ENCODE assay signal across 18 cellular contexts in genomic region chr21:44552136-44552535, GRCh38. TPM values are rescaled to one million over a fixed set of nuclear protein-coding genes. Genes with fewer than 3 reads are reported as not detected.
"Had no signal": no experiment of that assay in that cellular context is flagged by ENCODE, and none has a peak within 500 bp of the region (broad histone marks: within the 10 kb centered on the region; RNA-seq: fewer than 3 reads in every experiment).

No MANE protein-coding gene starts in this region.

- H3K4me1 ChIP-seq: left ventricle myocardium inferior had no signal

- ATAC-seq: activated CD4-positive, alpha-beta T cell treated with anti-CD3 and anti-CD28 coated beads for 36 hours; activated T-helper 17 cell treated with anti-CD3 and anti-CD28 coated beads, Interleukin-2, amount 50 U/mL, for 72 hours; natural killer cell had no signal

- DNase-seq: activated CD4-positive, alpha-beta memory T cell treated with anti-CD3 and anti-CD28 coated beads, Interleukin-2, amount 10 ng/mL, durations not matched to agents 7 days and 5 days; activated CD4-positive, alpha-beta T cell treated with anti-CD3 and anti-CD28 coated beads for 36 hours; activated naive CD4-positive, alpha-beta T cell treated with Interleukin-2 at 50 U/mL for 16 hours; activated T-cell treated with anti-CD3 and anti-CD28 coated beads for 4 hours; islet precursor cell; left ventricle myocardium inferior; small intestine had no signal

- FAIRE-seq: small intestine had no signal

- H3K4me3 ChIP-seq: cardiac muscle cell, left ventricle myocardium inferior had no signal

- H3K36me3 ChIP-seq: cardiac muscle cell, left ventricle myocardium inferior had no signal

- H3K27me3 ChIP-seq: cardiac muscle cell had no signal

- H3K27ac ChIP-seq: cardiac muscle cell, left ventricle myocardium inferior, VCaP had no signal

- H3K27ac Mint-ChIP-seq: activated CD4-positive, alpha-beta memory T cell treated with anti-CD3 and anti-CD28 coated beads, Interleukin-2, amount 10 ng/mL, durations not matched to agents 7 days and 5 days; activated CD4-positive, alpha-beta T cell treated with anti-CD3 and anti-CD28 coated beads for 36 hours; activated T-helper 17 cell treated with anti-CD3 and anti-CD28 coated beads, Interleukin-2, amount 50 U/mL, for 72 hours; memory B cell; natural killer cell; stimulated activated naive CD8-positive, alpha-beta T cell treated with anti-CD3 and anti-CD28 coated beads, Interleukin-15, Interleukin-2, amounts not matched to agents 100 ng/mL and 50 ng/mL, for 24 hours had no signal

- H3K27me3 Mint-ChIP-seq: activated CD4-positive, alpha-beta memory T cell treated with anti-CD3 and anti-CD28 coated beads, Interleukin-2, amount 10 ng/mL, durations not matched to agents 7 days and 5 days; activated CD4-positive, alpha-beta T cell treated with anti-CD3 and anti-CD28 coated beads for 36 hours; stimulated activated naive CD8-positive, alpha-beta T cell treated with anti-CD3 and anti-CD28 coated beads, Interleukin-15, Interleukin-2, amounts not matched to agents 100 ng/mL and 50 ng/mL, for 24 hours had no signal

- H3K4me3 Mint-ChIP-seq: activated CD4-positive, alpha-beta memory T cell treated with anti-CD3 and anti-CD28 coated beads, Interleukin-2, amount 10 ng/mL, durations not matched to agents 7 days and 5 days; activated CD4-positive, alpha-beta T cell treated with anti-CD3 and anti-CD28 coated beads for 36 hours; activated T-helper 17 cell treated with anti-CD3 and anti-CD28 coated beads, Interleukin-2, amount 50 U/mL, for 72 hours; memory B cell; natural killer cell; stimulated activated naive CD8-positive, alpha-beta T cell treated with anti-CD3 and anti-CD28 coated beads, Interleukin-15, Interleukin-2, amounts not matched to agents 100 ng/mL and 50 ng/mL, for 24 hours had no signal

RNA-seq across cellular contexts. Expression of gene KRTAP10-2, which starts 0.8 kb away (rescaled TPM):
- total RNA-seq: activated CD4-positive, alpha-beta memory T cell treated with anti-CD3 and anti-CD28 coated beads, Interleukin-2, amount 10 ng/mL, durations not matched to agents 7 days and 5 days; activated CD4-positive, alpha-beta T cell treated with anti-CD3 and anti-CD28 coated beads for 36 hours; activated T-helper 17 cell treated with anti-CD3 and anti-CD28 coated beads, Interleukin-2, amount 50 U/mL, for 72 hours; cardiac muscle cell; dermis microvascular lymphatic vessel endothelial cell; left ventricle myocardium inferior; natural killer cell; right cardiac atrium; T-helper 1 cell treated with Interleukin-12 subunit alpha and Interleukin-12 subunit beta and Interleukin-4 antibody, amounts not matched to agents 30 ng/mL and 1 ng/mL, for 36 hours; temporal lobe; urinary bladder had no signal

RNA-seq across cellular contexts. Expression of gene KRTAP10-3, which starts 6.5 kb away (rescaled TPM):
- total RNA-seq: activated CD4-positive, alpha-beta memory T cell treated with anti-CD3 and anti-CD28 coated beads, Interleukin-2, amount 10 ng/mL, durations not matched to agents 7 days and 5 days; activated CD4-positive, alpha-beta T cell treated with anti-CD3 and anti-CD28 coated beads for 36 hours; activated T-helper 17 cell treated with anti-CD3 and anti-CD28 coated beads, Interleukin-2, amount 50 U/mL, for 72 hours; cardiac muscle cell; dermis microvascular lymphatic vessel endothelial cell; left ventricle myocardium inferior; natural killer cell; right cardiac atrium; T-helper 1 cell treated with Interleukin-12 subunit alpha and Interleukin-12 subunit beta and Interleukin-4 antibody, amounts not matched to agents 30 ng/mL and 1 ng/mL, for 36 hours; temporal lobe; urinary bladder had no signal

RNA-seq across cellular contexts. Expression of gene KRTAP10-1, which starts 12.1 kb away (rescaled TPM):
- total RNA-seq: activated CD4-positive, alpha-beta memory T cell treated with anti-CD3 and anti-CD28 coated beads, Interleukin-2, amount 10 ng/mL, durations not matched to agents 7 days and 5 days; activated CD4-positive, alpha-beta T cell treated with anti-CD3 and anti-CD28 coated beads for 36 hours; activated T-helper 17 cell treated with anti-CD3 and anti-CD28 coated beads, Interleukin-2, amount 50 U/mL, for 72 hours; cardiac muscle cell; dermis microvascular lymphatic vessel endothelial cell; left ventricle myocardium inferior; natural killer cell; right cardiac atrium; T-helper 1 cell treated with Interleukin-12 subunit alpha and Interleukin-12 subunit beta and Interleukin-4 antibody, amounts not matched to agents 30 ng/mL and 1 ng/mL, for 36 hours; temporal lobe; urinary bladder had no signal

RNA-seq across cellular contexts. Expression of gene KRTAP10-4, which starts 21.4 kb away (rescaled TPM):
- total RNA-seq: activated CD4-positive, alpha-beta memory T cell treated with anti-CD3 and anti-CD28 coated beads, Interleukin-2, amount 10 ng/mL, durations not matched to agents 7 days and 5 days; activated CD4-positive, alpha-beta T cell treated with anti-CD3 and anti-CD28 coated beads for 36 hours; activated T-helper 17 cell treated with anti-CD3 and anti-CD28 coated beads, Interleukin-2, amount 50 U/mL, for 72 hours; cardiac muscle cell; dermis microvascular lymphatic vessel endothelial cell; left ventricle myocardium inferior; natural killer cell; right cardiac atrium; T-helper 1 cell treated with Interleukin-12 subunit alpha and Interleukin-12 subunit beta and Interleukin-4 antibody, amounts not matched to agents 30 ng/mL and 1 ng/mL, for 36 hours; temporal lobe; urinary bladder had no signal

RNA-seq across cellular contexts. Expression of gene KRTAP10-5, which starts 28.3 kb away (rescaled TPM):
- total RNA-seq: activated CD4-positive, alpha-beta memory T cell treated with anti-CD3 and anti-CD28 coated beads, Interleukin-2, amount 10 ng/mL, durations not matched to agents 7 days and 5 days; activated CD4-positive, alpha-beta T cell treated with anti-CD3 and anti-CD28 coated beads for 36 hours; activated T-helper 17 cell treated with anti-CD3 and anti-CD28 coated beads, Interleukin-2, amount 50 U/mL, for 72 hours; cardiac muscle cell; dermis microvascular lymphatic vessel endothelial cell; left ventricle myocardium inferior; natural killer cell; right cardiac atrium; T-helper 1 cell treated with Interleukin-12 subunit alpha and Interleukin-12 subunit beta and Interleukin-4 antibody, amounts not matched to agents 30 ng/mL and 1 ng/mL, for 36 hours; temporal lobe; urinary bladder had no signal
